25 cellular contexts compared by ENCODE assay signal in genomic region chr7:66693331-66693730, GRCh38.
"Had no signal": no experiment of that assay in that cellular context is flagged by ENCODE, and none has a peak within 500 bp of the region (broad histone marks: within the 10 kb centered on the region; RNA-seq: fewer than 3 reads in every experiment).

No MANE protein-coding gene starts in this region.

- H3K4me3 Mint-ChIP-seq: central memory CD8-positive, alpha-beta T cell; effector memory CD8-positive, alpha-beta T cell; naive thymus-derived CD4-positive, alpha-beta T cell; nephron; neural progenitor cell had no signal

- H3K9me3 Mint-ChIP-seq: effector memory CD8-positive, alpha-beta T cell had no signal

- H3K27ac Mint-ChIP-seq: naive thymus-derived CD4-positive, alpha-beta T cell; nephron; neural progenitor cell had no signal

- H3K36me3 ChIP-seq: gastrocnemius medialis, neural progenitor cell, pancreas, right lobe of liver, thyroid gland had no signal

- H3K27me3 Mint-ChIP-seq: central memory CD8-positive, alpha-beta T cell; effector memory CD8-positive, alpha-beta T cell; naive thymus-derived CD4-positive, alpha-beta T cell had no signal

- H3K4me2 ChIP-seq: hepatocyte, neural progenitor cell had no signal

- ATAC-seq: effector memory CD8-positive, alpha-beta T cell; gastrocnemius medialis; heart left ventricle; left lobe of liver; naive thymus-derived CD4-positive, alpha-beta T cell; pancreas had no signal

- H2AFZ ChIP-seq: hepatocyte, neural progenitor cell had no signal

- H3K9ac ChIP-seq: neural progenitor cell had no signal

- H3K9me3 ChIP-seq: gastrocnemius medialis, pancreas, right lobe of liver, stomach, thyroid gland had no signal

- H3K27ac ChIP-seq: coronary artery, gastrocnemius medialis, heart left ventricle, hepatocyte, neural progenitor cell, pancreas, right lobe of liver, stomach, thyroid gland had no signal

- H3K4me1 ChIP-seq: pancreas, right lobe of liver, thyroid gland had no signal

- H3K27me3 ChIP-seq: gastrocnemius medialis, heart left ventricle, hepatocyte, neural progenitor cell, pancreas, right lobe of liver, stomach, thyroid gland had no signal

- DNase-seq: effector memory CD8-positive, alpha-beta T cell; erythroblast; gastrocnemius medialis; heart left ventricle; kidney; mesendoderm; midbrain; naive thymus-derived CD4-positive, alpha-beta T cell; pancreas; retina; right lobe of liver; small intestine; stimulated activated CD4-positive, alpha-beta T cell treated with anti-CD3 and anti-CD28 coated beads, Interleukin-12 subunit alpha, Interleukin-12 subunit beta, amount 100 ng/mL, for 4 hours; stimulated activated CD4-positive, alpha-beta T cell treated with anti-CD3 and anti-CD28 coated beads, Interleukin-1b, Interleukin-23, amount 100 ng/mL, for 48 hours; stimulated activated CD4-positive, alpha-beta T cell treated with anti-CD3 and anti-CD28 coated beads, Interleukin-4, amount 100 ng/mL, for 1 hour; stimulated activated naive CD4-positive, alpha-beta T cell treated with Interleukin-2 at 50 U/mL for 16 hours; stomach; thyroid gland; trophoblast cell had no signal

- H3K4me3 ChIP-seq: coronary artery, gastrocnemius medialis, heart left ventricle, hepatocyte, neural progenitor cell, pancreas, right lobe of liver, stomach, thyroid gland had no signal
